ENCODE assay signal across 8 cellular contexts in the genomic region with DNA sequence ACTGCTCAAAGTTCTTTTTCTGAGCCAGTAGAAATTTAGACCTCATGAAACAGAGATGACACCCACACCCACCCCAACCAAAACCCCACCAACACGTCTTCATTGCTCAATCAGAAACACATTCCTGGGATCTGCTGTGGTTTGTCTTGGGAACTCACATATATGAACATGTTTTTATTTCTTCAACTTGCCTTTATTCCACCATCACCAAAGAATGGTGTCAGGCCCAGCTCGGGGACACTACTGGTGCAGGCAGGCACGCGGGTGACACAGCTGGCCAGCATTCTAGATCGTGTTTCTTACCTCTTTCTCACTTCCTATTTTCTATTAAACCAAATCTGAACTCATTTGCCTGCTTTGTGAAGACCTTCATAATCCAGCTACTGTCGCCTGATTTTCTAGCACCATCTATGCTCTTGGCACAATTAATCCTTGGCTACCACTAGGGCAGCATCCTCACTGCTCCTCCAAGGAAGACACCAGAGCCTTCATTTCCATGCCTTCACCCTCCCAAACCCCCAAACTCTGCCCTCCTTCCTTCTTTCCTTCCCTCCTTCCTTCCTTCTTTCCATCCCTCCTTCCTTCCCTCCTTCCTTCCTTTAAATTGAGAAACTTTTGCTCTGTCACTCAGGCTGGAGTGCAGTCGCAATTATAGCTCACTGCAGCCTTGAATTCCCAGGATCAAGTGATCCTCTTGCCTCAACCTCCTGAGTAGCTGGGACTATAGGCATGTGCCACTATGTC.
DNase-seq lines count a peak whose midpoint lies in the region; ATAC-seq and TF ChIP-seq lines count a peak whose summit lies in the region.

No MANE protein-coding gene starts in this region.

- peaks cover 16% of the 10 kb centered on the region for H3K4me1 ChIP-seq in mucosa of descending colon (ENCODE audit: low read depth)

- DNase-seq in stimulated activated CD4-positive, alpha-beta T cell treated with anti-CD3 and anti-CD28 coated beads, Interleukin-1b, Interleukin-23, amount 100 ng/mL, for 48 hours, result peak; percentile 28
- DNase-seq in stimulated activated CD4-positive, alpha-beta T cell treated with anti-CD3 and anti-CD28 coated beads, Interleukin-4, amount 100 ng/mL, for 4 hours, result no peak
- DNase-seq in mucosa of descending colon (peak in 2 of 3 donors; percentile 41 to 69), NCI-H1694 treated with DMSO at 0.1 percent for 48 hours (lab: John Stamatoyannopoulos, UW) (no peak), mucosa of gallbladder (ENCODE audit: low spot score) (no peak), anterior cingulate cortex (lab: John Stamatoyannopoulos, UW) (no peak)

- H3K4me3 ChIP-seq in mucosa of descending colon, result no peak overlapping the region

- no peaks in the 10 kb centered on the region for H3K9me3 ChIP-seq in mucosa of descending colon

- no peaks in the 10 kb centered on the region for H3K27me3 Mint-ChIP-seq in activated T-helper 17 cell treated with anti-CD3 and anti-CD28 coated beads, Interleukin-2, amount 50 U/mL, for 72 hours

- ATAC-seq in HG03280 (IDR thresholded peaks at IDR 0.05; ENCODE audit: unreplicated experiment) (peak; percentile 29), mucosa of descending colon (peak; percentile 18)
- peak; percentile 5 for ATAC-seq in activated T-helper 17 cell treated with anti-CD3 and anti-CD28 coated beads, Interleukin-2, amount 50 U/mL, for 72 hours (replicated peaks)

- H3K36me3 Mint-ChIP-seq in activated T-helper 17 cell treated with anti-CD3 and anti-CD28 coated beads, Interleukin-2, amount 50 U/mL, for 72 hours (ENCODE audit: low read depth), result peaks cover 95% of the 10 kb centered on the region

- no peak for TF ChIP-seq CTCF in mucosa of descending colon (IDR thresholded peaks at IDR 0.05)

- peak overlapping the region; percentile 98 for H3K27ac Mint-ChIP-seq in activated T-helper 17 cell treated with anti-CD3 and anti-CD28 coated beads, Interleukin-2, amount 50 U/mL, for 72 hours

- intact Hi-C loops in mucosa of descending colon (cut with DNase I, micrococcal nuclease), result no loop called here

- peaks cover 10% of the 10 kb centered on the region for H3K9me3 Mint-ChIP-seq in activated T-helper 17 cell treated with anti-CD3 and anti-CD28 coated beads, Interleukin-2, amount 50 U/mL, for 72 hours

- H3K36me3 ChIP-seq in mucosa of descending colon (ENCODE audit: low read depth), result no peaks in the 10 kb centered on the region

- H3K4me1 Mint-ChIP-seq in activated T-helper 17 cell treated with anti-CD3 and anti-CD28 coated beads, Interleukin-2, amount 50 U/mL, for 72 hours, result peaks cover 74% of the 10 kb centered on the region

- H3K4me3 Mint-ChIP-seq in activated T-helper 17 cell treated with anti-CD3 and anti-CD28 coated beads, Interleukin-2, amount 50 U/mL, for 72 hours, result peak overlapping the region; percentile 75

Comparison
In these comparisons a context has a peak if more than half of its experiments do, and no peak if none do; other contexts are left out.
1. DNase-seq: peak in stimulated activated CD4-positive, alpha-beta T cell treated with anti-CD3 and anti-CD28 coated beads, Interleukin-1b, Interleukin-23, amount 100 ng/mL, for 48 hours (single experiment) and mucosa of descending colon (2 of 3); none in stimulated activated CD4-positive, alpha-beta T cell treated with anti-CD3 and anti-CD28 coated beads, Interleukin-4, amount 100 ng/mL, for 4 hours (0 of 2), NCI-H1694 treated with DMSO at 0.1 percent for 48 hours (single experiment), mucosa of gallbladder (single experiment) and anterior cingulate cortex (0 of 58).
2. Peak in every context shown above with its lines, with median percentiles within 50 percentile points of each other: ATAC-seq.